1 cellular context compared by ENCODE assay signal in genomic region chr17:12722282-12722681, GRCh38.
TF ChIP-seq lines count a peak whose summit lies in the region.

No MANE protein-coding gene starts in this region.

TF ChIP-seq in IMR-90, 13 proteins besides CTCF, POLR2A, EP300 and RAD21 (continued from another document):
- TF ChIP-seq MXI1 (IDR thresholded peaks at IDR 0.05; ENCODE audit: borderline replicate concordance, low read depth, low read length): no peak
- no peak for TF ChIP-seq MAZ (IDR thresholded peaks at IDR 0.05; ENCODE audit: borderline replicate concordance, low read depth, low read length)
- TF ChIP-seq MAFK (IDR thresholded peaks at IDR 0.05; ENCODE audit: low read depth, low read length): no peak
TF ChIP-seq in IMR-90: peak in this region for 1.
